In the genomic region with DNA sequence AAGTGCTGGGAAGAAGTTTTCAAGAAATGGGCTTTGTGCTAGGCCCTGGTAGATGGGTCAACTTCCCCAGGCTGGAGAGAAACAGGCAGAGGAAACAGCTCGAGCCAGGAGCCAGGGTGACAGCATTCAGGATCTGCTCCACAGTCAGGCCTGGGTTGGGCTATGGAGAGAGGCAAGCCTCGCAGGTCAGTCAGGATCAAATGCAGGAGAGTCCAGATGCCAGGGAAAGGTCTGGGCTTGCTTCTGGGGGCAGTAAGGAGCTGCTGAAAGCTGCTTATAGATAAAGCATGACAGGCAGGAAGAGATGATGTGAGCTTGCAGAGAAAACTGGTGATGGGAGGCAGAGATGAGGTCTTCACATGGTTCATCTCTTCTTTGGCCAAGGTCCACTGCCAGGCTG, we compare ENCODE assay signal across 15 cellular contexts. TPM values are rescaled to one million over a fixed set of nuclear protein-coding genes. Genes with fewer than 3 reads are reported as not detected.
DNase-seq lines count a peak whose midpoint lies in the region; ATAC-seq and TF ChIP-seq lines count a peak whose summit lies in the region.
"Had no signal": no experiment of that assay in that cellular context is flagged by ENCODE, and none has a peak within 500 bp of the region (broad histone marks: within the 10 kb centered on the region; RNA-seq: fewer than 3 reads in every experiment).

No MANE protein-coding gene starts in this region.

- no peaks in the 10 kb centered on the region for H3K27me3 Mint-ChIP-seq in activated naive CD4-positive, alpha-beta T cell treated with anti-CD3 and anti-CD28 coated beads, Interleukin-2, amount 50 U/mL, for 24 hours
- H3K27me3 Mint-ChIP-seq in glutamatergic neuron (ENCODE audit: unreplicated experiment) (peaks cover 1% of the 10 kb centered on the region), MCF 10A (ENCODE audit: insufficient read depth, unreplicated experiment) (no peaks in the 10 kb centered on the region)
- H3K27me3 Mint-ChIP-seq in stimulated activated naive CD8-positive, alpha-beta T cell treated with anti-CD3 and anti-CD28 coated beads, Interleukin-15, amount 100 ng/mL, for 72 hours, result no peaks in the 10 kb centered on the region

- peak overlapping the region; percentile 76 for H3K27ac ChIP-seq in WERI-Rb-1

- H3K4me1 Mint-ChIP-seq in activated naive CD4-positive, alpha-beta T cell treated with anti-CD3 and anti-CD28 coated beads, Interleukin-2, amount 50 U/mL, for 24 hours, result peaks cover 51% of the 10 kb centered on the region
- H3K4me1 Mint-ChIP-seq in glutamatergic neuron (ENCODE audit: low read depth, unreplicated experiment) (peaks cover 18% of the 10 kb centered on the region), MCF 10A (ENCODE audit: insufficient read depth, unreplicated experiment) (peaks cover 24% of the 10 kb centered on the region)
- peaks cover 24% of the 10 kb centered on the region for H3K4me1 Mint-ChIP-seq in stimulated activated naive CD8-positive, alpha-beta T cell treated with anti-CD3 and anti-CD28 coated beads, Interleukin-15, amount 100 ng/mL, for 72 hours

- ATAC-seq in stimulated activated naive CD8-positive, alpha-beta T cell treated with anti-CD3 and anti-CD28 coated beads, Interleukin-15, amount 100 ng/mL, for 72 hours, result no peak
- ATAC-seq: left cardiac atrium, mucosa of descending colon had no signal

- CTCF ChIA-PET in MCF 10A (lab: Yijun Ruan, JAX), result interaction anchor here (1.5 kb wide), 1 partner anchor 106 kb away, joined by 3 read pairs; no protein-coding TSS in a partner anchor

- H3K36me3 ChIP-seq in WERI-Rb-1, result no peaks in the 10 kb centered on the region

- no peak overlapping the region for H3K4me3 Mint-ChIP-seq in activated naive CD4-positive, alpha-beta T cell treated with anti-CD3 and anti-CD28 coated beads, Interleukin-2, amount 50 U/mL, for 24 hours
- H3K4me3 Mint-ChIP-seq in glutamatergic neuron (ENCODE audit: unreplicated experiment) (peak overlapping the region; percentile 35), MCF 10A (ENCODE audit: unreplicated experiment) (no peak overlapping the region)
- H3K4me3 Mint-ChIP-seq in stimulated activated naive CD8-positive, alpha-beta T cell treated with anti-CD3 and anti-CD28 coated beads, Interleukin-15, amount 100 ng/mL, for 72 hours, result peak overlapping the region; percentile 13 to 14

- POLR2A ChIA-PET in MCF 10A (lab: Yijun Ruan, JAX), result interaction anchor here (1.3 to 2.6 kb wide), 3 partner anchors 8 to 343 kb away, joined by 3 to 20 read pairs (median 6); no protein-coding TSS in a partner anchor

- H3K9me3 Mint-ChIP-seq in activated naive CD4-positive, alpha-beta T cell treated with anti-CD3 and anti-CD28 coated beads, Interleukin-2, amount 50 U/mL, for 24 hours, result no peaks in the 10 kb centered on the region
- peaks cover 11% of the 10 kb centered on the region for H3K9me3 Mint-ChIP-seq in glutamatergic neuron (ENCODE audit: unreplicated experiment)
- H3K9me3 Mint-ChIP-seq in stimulated activated naive CD8-positive, alpha-beta T cell treated with anti-CD3 and anti-CD28 coated beads, Interleukin-15, amount 100 ng/mL, for 72 hours, result no peaks in the 10 kb centered on the region
- no peaks in the 10 kb centered on the region for H3K9me3 Mint-ChIP-seq in MCF 10A (ENCODE audit: unreplicated experiment)

- TF ChIP-seq CTCF in WERI-Rb-1 (IDR thresholded peaks at IDR 0.05; ENCODE audit: low read depth, low read length) (0 out of 2 replicates have a peak, but pooled peaks have one; percentile 14), glutamatergic neuron (IDR thresholded peaks at IDR 0.05; ENCODE audit: partially characterized antibody, unreplicated experiment) (no peak), MCF 10A (IDR thresholded peaks at IDR 0.05; ENCODE audit: unreplicated experiment) (no peak), GM20000 (IDR thresholded peaks at IDR 0.05; ENCODE audit: extremely low read depth, missing control alignments) (no peak)

- H3K9me3 ChIP-seq in WERI-Rb-1 (ENCODE audit: severe bottlenecking), result no peaks in the 10 kb centered on the region
- H3K9me3 ChIP-seq: mucosa of descending colon had no signal

- peak overlapping the region; percentile 31 for H3K27ac Mint-ChIP-seq in activated naive CD4-positive, alpha-beta T cell treated with anti-CD3 and anti-CD28 coated beads, Interleukin-2, amount 50 U/mL, for 24 hours
- H3K27ac Mint-ChIP-seq in glutamatergic neuron (ENCODE audit: unreplicated experiment) (peak overlapping the region; percentile 16), MCF 10A (ENCODE audit: low read depth, unreplicated experiment) (no peak overlapping the region)
- peak overlapping the region; percentile 14 to 81 for H3K27ac Mint-ChIP-seq in stimulated activated naive CD8-positive, alpha-beta T cell treated with anti-CD3 and anti-CD28 coated beads, Interleukin-15, amount 100 ng/mL, for 72 hours

- intact Hi-C loops in MCF 10A (cut with micrococcal nuclease) (no loop called here), posterior cingulate gyrus (cut with DNase I) (no loop called here)

- DNase-seq in activated naive CD4-positive, alpha-beta T cell treated with anti-CD3 and anti-CD28 coated beads, Interleukin-2, amount 50 U/mL, for 16 hours, result no peak
- peak; percentile 92 for DNase-seq in WERI-Rb-1
- no peak for DNase-seq in glutamatergic neuron
- DNase-seq in stimulated activated naive CD8-positive, alpha-beta T cell treated with anti-CD3 and anti-CD28 coated beads, Interleukin-15, amount 100 ng/mL, for 72 hours, result no peak
- DNase-seq in MCF 10A (ENCODE audit: unreplicated experiment), result no peak
- no peak for DNase-seq in GM20000 (ENCODE audit: low spot score)
- no peak for DNase-seq in posterior cingulate gyrus
- DNase-seq: effector CD8-positive, alpha-beta T cell; hippocampal formation; left cardiac atrium; mucosa of descending colon; NCI-H2171 treated with DMSO at 0.1 percent for 48 hours; Right ventricle myocardium superior; substantia nigra had no signal

- H3K4me3 ChIP-seq in WERI-Rb-1 (ENCODE audit: low read depth, low read length), result no peak overlapping the region
- H3K4me3 ChIP-seq: mucosa of descending colon had no signal

- BruUV-seq in MCF 10A (replicated peaks; lab: Mats Ljungman, UMichigan), result no TSS peak

- no peaks in the 10 kb centered on the region for H3K27me3 ChIP-seq in WERI-Rb-1 (ENCODE audit: insufficient read depth, low read depth, severe bottlenecking)

- no peaks in the 10 kb centered on the region for H3K36me3 Mint-ChIP-seq in activated naive CD4-positive, alpha-beta T cell treated with anti-CD3 and anti-CD28 coated beads, Interleukin-2, amount 50 U/mL, for 24 hours
- H3K36me3 Mint-ChIP-seq in glutamatergic neuron (ENCODE audit: unreplicated experiment) (no peaks in the 10 kb centered on the region), MCF 10A (ENCODE audit: insufficient read depth, unreplicated experiment) (no peaks in the 10 kb centered on the region)

RNA-seq across cellular contexts. Expression of gene USP3, which starts 10.9 kb away (rescaled TPM):
- total RNA-seq in glutamatergic neuron (ENCODE audit: unreplicated experiment) (50.9 TPM), MCF 10A (2022) (59.0 and 70.2 TPM in 2 replicates)

Comparison
In these comparisons a context has a peak if more than half of its experiments do, and no peak if none do; other contexts are left out.
1. H3K4me3 Mint-ChIP-seq: peak in glutamatergic neuron (single experiment) and stimulated activated naive CD8-positive, alpha-beta T cell treated with anti-CD3 and anti-CD28 coated beads, Interleukin-15, amount 100 ng/mL, for 72 hours (2 of 2); none in activated naive CD4-positive, alpha-beta T cell treated with anti-CD3 and anti-CD28 coated beads, Interleukin-2, amount 50 U/mL, for 24 hours (single experiment) and MCF 10A (single experiment).